In the genomic region with DNA sequence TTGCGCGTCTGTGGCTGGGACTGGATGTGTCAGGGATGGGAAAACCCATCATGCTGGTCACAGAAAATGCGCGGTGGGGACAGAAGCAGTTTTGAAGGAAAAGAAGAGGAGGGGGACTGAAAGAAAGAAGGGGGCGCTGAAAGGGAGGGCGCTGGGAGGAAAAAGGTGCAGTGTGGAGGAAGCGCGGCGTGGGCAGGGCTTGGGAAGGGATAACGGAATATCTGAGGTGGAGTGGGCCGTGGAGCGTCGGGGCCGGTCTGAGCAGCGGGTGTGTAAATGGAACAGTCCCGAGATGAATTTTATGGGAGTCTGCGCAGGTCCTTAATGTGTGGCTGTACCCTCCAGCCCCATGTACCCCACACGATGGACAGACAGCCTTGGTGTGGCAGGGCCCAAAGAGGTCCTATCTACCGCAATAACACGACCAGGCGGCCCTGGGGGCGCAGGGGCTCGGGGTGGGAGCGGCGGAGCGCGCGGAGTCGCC, we compare ENCODE assay signal across 8 cellular contexts. TPM values are rescaled to one million over a fixed set of nuclear protein-coding genes. Genes with fewer than 3 reads are reported as not detected.
DNase-seq lines count a peak whose midpoint lies in the region; ATAC-seq, FAIRE-seq and TF ChIP-seq lines count a peak whose summit lies in the region.

No MANE protein-coding gene starts in this region.

- H3K4me1 ChIP-seq in Peyer's patch (peaks cover 0 to 81% (median 14%) of the 10 kb centered on the region in 4 donors), pancreas (peaks cover 33 to 59% (median 38%) of the 10 kb centered on the region in 3 donors)

- ATAC-seq in pancreas (no peak), GM19023 (IDR thresholded peaks at IDR 0.05; ENCODE audit: unreplicated experiment) (no peak)

- intact Hi-C loops in activated CD4-positive, alpha-beta T cell treated with anti-CD3 and anti-CD28 coated beads, Interleukin-2, amount 10 ng/mL, durations not matched to agents 24 days and 14 days (cut with micrococcal nuclease), result loop anchor here (2.0 to 5.0 kb wide), 4 partner anchors 34 to 114 kb away; partner anchors contain the start of genes MRPL14, SLC35B2 and TMEM63B
- intact Hi-C loops in pancreas (cut with DNase I), result no loop called here

- no peak for TF ChIP-seq POLR2A in Peyer's patch (IDR thresholded peaks at IDR 0.05)

- H3K36me3 Mint-ChIP-seq in activated CD4-positive, alpha-beta T cell treated with anti-CD3 and anti-CD28 coated beads, Interleukin-2, amount 10 ng/mL, durations not matched to agents 24 days and 14 days (ENCODE audit: low read depth), result peaks cover 3% of the 10 kb centered on the region
- peaks cover 6% of the 10 kb centered on the region for H3K36me3 Mint-ChIP-seq in endothelial cell (ENCODE audit: low read depth, unreplicated experiment)

- peak overlapping the region; percentile 91 for H3K4me3 Mint-ChIP-seq in activated CD4-positive, alpha-beta T cell treated with anti-CD3 and anti-CD28 coated beads, Interleukin-2, amount 10 ng/mL, durations not matched to agents 24 days and 14 days
- H3K4me3 Mint-ChIP-seq in endothelial cell (ENCODE audit: unreplicated experiment), result peak overlapping the region; percentile 89

- H3K36me3 ChIP-seq in Peyer's patch (no peaks in the 10 kb centered on the region), pancreas (no peaks in the 10 kb centered on the region)

- TF ChIP-seq CTCF in Peyer's patch (IDR thresholded peaks at IDR 0.05) (no peak), endothelial cell (IDR thresholded peaks at IDR 0.05; ENCODE audit: unreplicated experiment) (no peak), pancreas (IDR thresholded peaks at IDR 0.05) (no peak)

- no peak for FAIRE-seq in pancreas (lab: Jason Lieb, UNC)

- peaks cover 43% of the 10 kb centered on the region for H3K4me1 Mint-ChIP-seq in activated CD4-positive, alpha-beta T cell treated with anti-CD3 and anti-CD28 coated beads, Interleukin-2, amount 10 ng/mL, durations not matched to agents 24 days and 14 days
- peaks cover 54% of the 10 kb centered on the region for H3K4me1 Mint-ChIP-seq in endothelial cell (ENCODE audit: unreplicated experiment)

- H3K27ac ChIP-seq in Peyer's patch, result peak overlapping the region; percentile 49 to 72 (median 66)
- H3K27ac ChIP-seq in pancreas, result peak overlapping the region; percentile 39 to 94 (median 90)

- H3K27me3 ChIP-seq in Peyer's patch (no peaks in the 10 kb centered on the region), pancreas (no peaks in the 10 kb centered on the region)

- WGBS in pancreas, 2 donors, result 12% methylated on average over 29 of the region's 29 CpGs

- no peaks in the 10 kb centered on the region for H3K9me3 Mint-ChIP-seq in activated CD4-positive, alpha-beta T cell treated with anti-CD3 and anti-CD28 coated beads, Interleukin-2, amount 10 ng/mL, durations not matched to agents 24 days and 14 days
- no peaks in the 10 kb centered on the region for H3K9me3 Mint-ChIP-seq in endothelial cell (ENCODE audit: unreplicated experiment)

- peaks cover 12% of the 10 kb centered on the region for H3K27me3 Mint-ChIP-seq in activated CD4-positive, alpha-beta T cell treated with anti-CD3 and anti-CD28 coated beads, Interleukin-2, amount 10 ng/mL, durations not matched to agents 24 days and 14 days
- H3K27me3 Mint-ChIP-seq in endothelial cell (ENCODE audit: unreplicated experiment), result peaks cover 2% of the 10 kb centered on the region

- DNase-seq in activated CD4-positive, alpha-beta T cell treated with anti-CD3 and anti-CD28 coated beads, Interleukin-2, amount 10 ng/mL, durations not matched to agents 24 days and 14 days, result no peak
- DNase-seq in activated CD4-positive, alpha-beta T cell treated with anti-CD3 and anti-CD28 coated beads for 1 hour, result no peak
- no peak for DNase-seq in Peyer's patch
- DNase-seq in endothelial cell (ENCODE audit: low spot score), result no peak
- DNase-seq in pancreas, result peak in 1 of 6 donors; percentile 59
- no peak for DNase-seq in NCI-H2107 (lab: John Stamatoyannopoulos, UW)
- no peak for DNase-seq in NCI-H524 treated with DMSO at 0.1 percent for 48 hours (lab: John Stamatoyannopoulos, UW)

- H3K27ac Mint-ChIP-seq in activated CD4-positive, alpha-beta T cell treated with anti-CD3 and anti-CD28 coated beads, Interleukin-2, amount 10 ng/mL, durations not matched to agents 24 days and 14 days, result peak overlapping the region; percentile 90
- H3K27ac Mint-ChIP-seq in endothelial cell (ENCODE audit: unreplicated experiment), result no peak overlapping the region

- H3K9me3 ChIP-seq in Peyer's patch (no peaks in the 10 kb centered on the region), pancreas (no peaks in the 10 kb centered on the region)

- peak overlapping the region; percentile 53 to 78 (median 67) for H3K4me3 ChIP-seq in Peyer's patch
- H3K4me3 ChIP-seq in pancreas, result peak overlapping the region; percentile 22 to 71 (median 54)

RNA-seq across cellular contexts. Expression of gene SLC29A1, which starts 0.4 kb away (rescaled TPM):
- 139 and 144 TPM in 2 replicates for total RNA-seq in activated CD4-positive, alpha-beta T cell treated with anti-CD3 and anti-CD28 coated beads, Interleukin-2, amount 10 ng/mL, durations not matched to agents 24 days and 14 days
- 10 to 100 TPM in 3 of 4 donors, 1 to 10 TPM in 1; 4.4 to 25.6 (median 19.5) TPM for total RNA-seq in Peyer's patch
- total RNA-seq in endothelial cell (ENCODE audit: unreplicated experiment), result 142 TPM
- 10 to 100 TPM; 24.8 to 72.7 (median 44.4) TPM for total RNA-seq in pancreas
- 10 to 100 TPM; 35.5 to 89.8 TPM for polyA plus RNA-seq in pancreas

RNA-seq across cellular contexts. Expression of gene MYMX, which starts 6.3 kb away (rescaled TPM):
- total RNA-seq in activated CD4-positive, alpha-beta T cell treated with anti-CD3 and anti-CD28 coated beads, Interleukin-2, amount 10 ng/mL, durations not matched to agents 24 days and 14 days, result not detected in 2 replicates
- total RNA-seq in Peyer's patch (not detected), endothelial cell (ENCODE audit: unreplicated experiment) (11.2 TPM), pancreas (1 to 10 TPM; 1.1 to 4.3 (median 2.2) TPM)
- polyA plus RNA-seq in pancreas, result under 1 TPM; 0.34 to 0.73 TPM

RNA-seq across cellular contexts. Expression of gene HSP90AB1, which starts 23.9 kb away (rescaled TPM):
- total RNA-seq in activated CD4-positive, alpha-beta T cell treated with anti-CD3 and anti-CD28 coated beads, Interleukin-2, amount 10 ng/mL, durations not matched to agents 24 days and 14 days, result 2,450 and 2,479 TPM in 2 replicates
- total RNA-seq in Peyer's patch, result 100 to 1,000 TPM; 181 to 330 (median 254) TPM
- total RNA-seq in endothelial cell (ENCODE audit: unreplicated experiment), result 962 TPM
- total RNA-seq in pancreas, result 100 to 1,000 TPM; 370 to 577 (median 464) TPM
- 100 to 1,000 TPM; 145 to 328 TPM for polyA plus RNA-seq in pancreas

RNA-seq across cellular contexts. Expression of gene SLC35B2, which starts 34.3 kb away (rescaled TPM):
- 25.3 and 28.0 TPM in 2 replicates for total RNA-seq in activated CD4-positive, alpha-beta T cell treated with anti-CD3 and anti-CD28 coated beads, Interleukin-2, amount 10 ng/mL, durations not matched to agents 24 days and 14 days
- total RNA-seq in Peyer's patch (10 to 100 TPM; 10.7 to 35.2 (median 26.5) TPM), endothelial cell (ENCODE audit: unreplicated experiment) (31.8 TPM), pancreas (10 to 100 TPM; 15.9 to 30.4 (median 20.5) TPM)
- polyA plus RNA-seq in pancreas, result 10 to 100 TPM; 10.8 to 23.6 TPM

RNA-seq across cellular contexts. Expression of gene NFKBIE, which starts 42.3 kb away (rescaled TPM):
- 27.6 and 28.2 TPM in 2 replicates for total RNA-seq in activated CD4-positive, alpha-beta T cell treated with anti-CD3 and anti-CD28 coated beads, Interleukin-2, amount 10 ng/mL, durations not matched to agents 24 days and 14 days
- total RNA-seq in Peyer's patch, result 10 to 100 TPM; 16.9 to 36.3 (median 24.9) TPM
- 16.7 TPM for total RNA-seq in endothelial cell (ENCODE audit: unreplicated experiment)
- total RNA-seq in pancreas, result 10 to 100 TPM in 1 of 6 donors, 1 to 10 TPM in 5; 2.5 to 16.9 (median 5.5) TPM
- polyA plus RNA-seq in pancreas, result 10 to 100 TPM; 10.1 to 12.1 TPM
